ENCODE assay signal across 8 cellular contexts in the genomic region with DNA sequence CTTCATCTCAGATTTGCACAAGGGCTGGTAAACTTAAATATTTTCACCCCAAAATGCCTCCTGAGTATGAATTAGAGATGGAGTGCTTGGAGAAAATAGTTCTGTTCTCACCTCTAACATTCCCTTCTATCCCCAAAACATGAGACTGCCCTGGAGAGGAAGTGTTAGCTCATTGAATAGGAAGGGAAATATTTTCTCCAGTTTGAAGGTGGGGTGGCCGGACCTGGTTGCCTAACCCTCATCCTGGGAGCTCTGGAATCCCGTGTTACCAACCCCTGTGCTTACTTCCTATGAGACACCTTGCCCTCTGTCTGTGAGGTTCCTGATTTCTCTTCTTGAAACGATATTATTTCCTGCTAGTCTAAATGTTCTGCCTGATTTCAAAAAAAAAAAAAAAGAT. TPM values are rescaled to one million over a fixed set of nuclear protein-coding genes. Genes with fewer than 3 reads are reported as not detected.
DNase-seq lines count a peak whose midpoint lies in the region; ATAC-seq, FAIRE-seq and TF ChIP-seq lines count a peak whose summit lies in the region.

No MANE protein-coding gene starts in this region.

- DNase-seq in IMR-90 = no peak
- DNase-seq in mammary epithelial cell = peak; percentile 16
- DNase-seq in stimulated activated CD4-positive, alpha-beta T cell treated with anti-CD3 and anti-CD28 coated beads, Interleukin-2, amount 100 ng/mL, for 24 hours = no peak
- DNase-seq in HTR-8/SVneo (ENCODE audit: insufficient read length, low spot score) = no peak

- no peak overlapping the region for H2AK9ac ChIP-seq in IMR-90 (replicated peaks; ENCODE audit: low read depth, low read length, poor library complexity)

- H3K9me3 ChIP-seq in IMR-90 (ENCODE audit: control insufficient read depth, insufficient read depth, low read length) = no peaks in the 10 kb centered on the region
- H3K9me3 ChIP-seq in mammary epithelial cell (replicated peaks; ENCODE audit: insufficient read depth, low read length) = no peaks in the 10 kb centered on the region
- H3K9me3 ChIP-seq in mononuclear cell (ENCODE audit: low read depth, low read length) = no peaks in the 10 kb centered on the region

- peaks cover 29% of the 10 kb centered on the region for H3K79me2 ChIP-seq in ACC112 (ENCODE audit: control insufficient read depth, insufficient read depth, low read length, unreplicated experiment)
- H3K79me2 ChIP-seq in mammary epithelial cell (ENCODE audit: insufficient read depth, low read length) = no peaks in the 10 kb centered on the region

- no peak overlapping the region for H3K9ac ChIP-seq in IMR-90 (ENCODE audit: low read depth, low read length)
- no peak overlapping the region for H3K9ac ChIP-seq in mammary epithelial cell (ENCODE audit: insufficient read depth, low read length)

- H2BK120ac ChIP-seq in IMR-90 (ENCODE audit: low read depth, low read length) = peak overlapping the region; percentile 51; the same call in 1 of the 2 replicates

- intact Hi-C loops in IMR-90 (cut with micrococcal nuclease) = no loop called here
- intact Hi-C loops in mammary epithelial cell (cut with micrococcal nuclease) = no loop called here

- in situ Hi-C loops in IMR-90 (cut with MboI; ENCODE audit: low sequenced_read_pairs) (no loop called here), mammary epithelial cell (cut with MboI; ENCODE audit: low sequenced_read_pairs in 2 of 2) (no loop called here)

- H3K27ac ChIP-seq in ACC112 (ENCODE audit: low read depth, low read length) (peak overlapping the region; percentile 89), IMR-90 (ENCODE audit: insufficient read depth, low read length) (peak overlapping the region; percentile 69; the same call in 1 of the 2 replicates), mammary epithelial cell (ENCODE audit: insufficient read depth, low read depth, low read length) (peak overlapping the region; percentile 71)

- H3K36me3 ChIP-seq in ACC112 (ENCODE audit: insufficient read depth, low read length) (peaks cover 22% of the 10 kb centered on the region), IMR-90 (ENCODE audit: control insufficient read depth, insufficient read depth, low read length) (no peaks in the 10 kb centered on the region; the same call in 1 of the 2 replicates), mammary epithelial cell (ENCODE audit: insufficient read depth, low read length) (no peaks in the 10 kb centered on the region)

- H4K8ac ChIP-seq in IMR-90 (ENCODE audit: low read depth in 2 of 2, low read length in 2 of 2) = peak overlapping the region; percentile 45 to 79; a peak in 3 of 4 replicates

- H2AK5ac ChIP-seq in IMR-90 (ENCODE audit: low read depth, low read length) = 0 out of 2 replicates have a peak overlapping the region, but pooled peaks have one; percentile 56

- H3K14ac ChIP-seq in IMR-90 (replicated peaks; ENCODE audit: low read depth, low read length) = peak overlapping the region; percentile 88

- H3K9me1 ChIP-seq in IMR-90 (ENCODE audit: insufficient read depth, low read length) = no peaks in the 10 kb centered on the region

- CTCF ChIA-PET in IMR-90 (lab: Yijun Ruan, JAX) = no interaction called here
- CTCF ChIA-PET in mammary epithelial cell (lab: Charles Lee; ENCODE audit: low non-redundant PET) = no interaction called here

- dilution Hi-C loops in IMR-90 (cut with HindIII; ENCODE audit: low sequenced_read_pairs, unreplicated experiment) (no loop called here), mammary epithelial cell (cut with HindIII; ENCODE audit: low sequenced_read_pairs) (no loop called here)

- ATAC-seq in IMR-90 (ENCODE audit: low read depth) = no peak
- ATAC-seq in HG02981 (IDR thresholded peaks at IDR 0.05; ENCODE audit: unreplicated experiment) = no peak
- ATAC-seq in HG02642 (IDR thresholded peaks at IDR 0.05; ENCODE audit: poor library complexity, unreplicated experiment) = no peak

- H4K20me1 ChIP-seq in IMR-90 (ENCODE audit: insufficient read depth, low read length) = no peaks in the 10 kb centered on the region
- H4K20me1 ChIP-seq in mammary epithelial cell (ENCODE audit: insufficient read depth, low read length) = no peaks in the 10 kb centered on the region

- no CpG with 5 or more reads among the region's 3 CpGs for whole genome bisulfite sequencing in IMR-90 (ENCODE audit: extremely low coverage in 2 of 2, insufficient read length in 1 of 2), 2 experiments
- 27% methylated on average over 3 of the region's 3 CpGs for WGBS in mammary epithelial cell (ENCODE audit: low coverage, missing lambda C conversion rate)

- peak overlapping the region; percentile 54; the same call in 1 of the 2 replicates for H2BK20ac ChIP-seq in IMR-90 (ENCODE audit: low read depth, low read length)

- H3K56ac ChIP-seq in IMR-90 (ENCODE audit: extremely low read depth, insufficient read depth, low read length) = no peak overlapping the region

- H3K27me3 ChIP-seq in ACC112 (ENCODE audit: insufficient read depth, low read length) (no peaks in the 10 kb centered on the region), IMR-90 (ENCODE audit: control insufficient read depth, insufficient read depth, low read length) (no peaks in the 10 kb centered on the region), mammary epithelial cell (ENCODE audit: insufficient read depth, low read length) (no peaks in the 10 kb centered on the region), mononuclear cell (ENCODE audit: insufficient read depth, low read length) (no peaks in the 10 kb centered on the region)

- H3K79me1 ChIP-seq in IMR-90 (ENCODE audit: low read depth in 1 of 2, low read length in 2 of 2) = peaks cover 2 to 4% of the 10 kb centered on the region in 2 experiments; a peak in 1 of 4 replicates

- BruUV-seq in IMR-90 (replicated peaks; lab: Mats Ljungman, UMichigan) (no TSS peak), mammary epithelial cell (replicated peaks; lab: Mats Ljungman, UMichigan) (no TSS peak)

- no peak for TF ChIP-seq POLR2A in IMR-90 (IDR thresholded peaks at IDR 0.05; ENCODE audit: low read depth, low read length)

- no peak overlapping the region for H2AFZ ChIP-seq in ACC112 (ENCODE audit: low read length, unreplicated experiment)
- peak overlapping the region; percentile 81 for H2AFZ ChIP-seq in IMR-90 (replicated peaks; ENCODE audit: low read length, poor library complexity)
- H2AFZ ChIP-seq in mammary epithelial cell (ENCODE audit: low read depth, low read length) = peak overlapping the region; percentile 94

- H2BK15ac ChIP-seq in IMR-90 (ENCODE audit: low read depth, low read length) = peak overlapping the region; percentile 55; the same call in 1 of the 3 replicates

- peak overlapping the region; percentile 61; the same call in 1 of the 2 replicates for H3K4me2 ChIP-seq in IMR-90 (ENCODE audit: low read depth, low read length)
- H3K4me2 ChIP-seq in mammary epithelial cell (ENCODE audit: insufficient read depth, low read depth, low read length) = peak overlapping the region; percentile 77

- no peak for TF ChIP-seq CTCF in IMR-90 (conservative IDR thresholded peaks at IDR 0.05; ENCODE audit: low read depth, low read length)
- TF ChIP-seq CTCF in mammary epithelial cell (conservative IDR thresholded peaks at IDR 0.05 in 1 of 2, IDR thresholded peaks at IDR 0.05 in 1 of 2; ENCODE audit: extremely low read depth in 1 of 2, insufficient read depth in 1 of 2, low read depth in 1 of 2, low read length in 2 of 2) = no peak

- POLR2A ChIA-PET in IMR-90 (lab: Charles Lee; ENCODE audit: unreplicated experiment) = no interaction called here

- H3K23ac ChIP-seq in IMR-90 (ENCODE audit: low read depth, low read length) = peak overlapping the region; percentile 71; the same call in 1 of the 2 replicates

- H3K4me1 ChIP-seq in ACC112 (ENCODE audit: control insufficient read depth, insufficient read depth, low read length, unreplicated experiment) (peaks cover 24% of the 10 kb centered on the region), IMR-90 (ENCODE audit: control insufficient read depth, insufficient read depth, low read length) (peaks cover 11% of the 10 kb centered on the region), mammary epithelial cell (ENCODE audit: insufficient read depth, low read length) (peaks cover 16% of the 10 kb centered on the region), mononuclear cell (ENCODE audit: insufficient read depth, low read length) (peaks cover 40% of the 10 kb centered on the region)

- H2BK5ac ChIP-seq in IMR-90 (ENCODE audit: low read depth, low read length, poor library complexity, severe bottlenecking) = peak overlapping the region; percentile 37

- H4K5ac ChIP-seq in IMR-90 (ENCODE audit: low read depth, low read length) = peak overlapping the region; percentile 92

- H3K4me3 ChIP-seq in ACC112 (ENCODE audit: low read depth, low read length) (peak overlapping the region; percentile 85), IMR-90 (ENCODE audit: insufficient read depth, low read depth, low read length) (no peak overlapping the region), mammary epithelial cell (replicated peaks in 1 of 3; ENCODE audit: insufficient read depth in 1 of 3, low read depth in 2 of 3, low read length in 3 of 3) (peak overlapping the region in 2 of 3 experiments; percentile 11 to 14), mononuclear cell (ENCODE audit: low read length) (peak overlapping the region; percentile 65)

- no peak for TF ChIP-seq RAD21 in IMR-90 (IDR thresholded peaks at IDR 0.05; ENCODE audit: low read length)

- no peak for FAIRE-seq in HTR-8/SVneo (lab: Jason Lieb, UNC)

- H3K18ac ChIP-seq in IMR-90 (ENCODE audit: low read depth, low read length) = peak overlapping the region; percentile 88

- peak overlapping the region; percentile 50; the same call in 1 of the 2 replicates for H4K91ac ChIP-seq in IMR-90 (ENCODE audit: insufficient read depth, low read depth, low read length)

- peak overlapping the region; percentile 75 for H3K4ac ChIP-seq in IMR-90 (ENCODE audit: low read depth, low read length)

RNA-seq across cellular contexts. Expression of gene IFIT2, which starts 0.8 kb away (rescaled TPM):
- total RNA-seq in IMR-90 (2012; rRNA removed) = 1.9 and 2.2 TPM in 2 replicates
- 0.67 and 1.1 TPM in 2 replicates for polyA plus RNA-seq in IMR-90 (2012; rRNA removed)
- polyA plus RNA-seq in IMR-90 (2012; cell fraction: cytosol; rRNA removed) = 0.21 TPM in 2 replicates
- polyA plus RNA-seq in IMR-90 (2012; cell fraction: nucleus; rRNA removed; ENCODE audit: low replicate concordance) = 0.05 and 0.63 TPM in 2 replicates
- 1 to 10 TPM; 1.1 to 1.2 TPM for total RNA-seq in mammary epithelial cell
- polyA plus RNA-seq in mammary epithelial cell = 0.41 TPM
- not detected for polyA minus RNA-seq in mammary epithelial cell
- 99.4 TPM for total RNA-seq in mononuclear cell

RNA-seq across cellular contexts. Expression of gene IFIT3, which starts 25.2 kb away (rescaled TPM):
- 7.3 and 7.8 TPM in 2 replicates for total RNA-seq in IMR-90 (2012; rRNA removed)
- 2.8 and 3.5 TPM in 2 replicates for polyA plus RNA-seq in IMR-90 (2012; rRNA removed)
- 0.93 and 1.2 TPM in 2 replicates for polyA plus RNA-seq in IMR-90 (2012; cell fraction: cytosol; rRNA removed)
- 0.14 and 0.79 TPM in 2 replicates for polyA plus RNA-seq in IMR-90 (2012; cell fraction: nucleus; rRNA removed; ENCODE audit: low replicate concordance)
- 1 to 10 TPM; 2.5 to 3.6 TPM for total RNA-seq in mammary epithelial cell
- 2.2 TPM for polyA plus RNA-seq in mammary epithelial cell
- 0.67 TPM for polyA minus RNA-seq in mammary epithelial cell
- 30.7 TPM for total RNA-seq in mononuclear cell

RNA-seq across cellular contexts. Expression of gene LIPA, which starts 51.1 kb away (rescaled TPM):
- total RNA-seq in IMR-90 (2012; rRNA removed) = 31.9 and 32.5 TPM in 2 replicates
- 16.7 and 23.1 TPM in 2 replicates for polyA plus RNA-seq in IMR-90 (2012; rRNA removed)
- 4.7 and 8.1 TPM in 2 replicates for polyA plus RNA-seq in IMR-90 (2012; cell fraction: cytosol; rRNA removed)
- polyA plus RNA-seq in IMR-90 (2012; cell fraction: nucleus; rRNA removed; ENCODE audit: low replicate concordance) = 1.4 and 12.3 TPM in 2 replicates
- total RNA-seq in mammary epithelial cell = 10 to 100 TPM; 58.5 to 62.2 TPM
- 50.9 TPM for polyA plus RNA-seq in mammary epithelial cell
- polyA minus RNA-seq in mammary epithelial cell = 69.8 TPM
- total RNA-seq in mononuclear cell = 45.0 TPM

Comparison
In these comparisons a context has a peak if more than half of its experiments do, and no peak if none do; other contexts are left out.
1. RNA of gene IFIT2, which starts 0.8 kb away (total RNA-seq): 99.4 TPM in mononuclear cell (single experiment); 1.9 to 2.2 TPM in IMR-90 and 1.1 to 1.2 TPM in mammary epithelial cell; every median in the first group is over 10 times any median in the second.
2. Peak in every context shown above with its lines, with median percentiles within 50 percentile points of each other: H3K27ac ChIP-seq.